Comparison of ENCODE assay signal across 1 cellular context in genomic region chr2:12202301-12202700, GRCh38.
A peak's percentile ranks its signal among the peaks of the same experiment; 100 is the strongest.
TF ChIP-seq lines count a peak whose summit lies in the region.

No MANE protein-coding gene starts in this region.

TF ChIP-seq in IMR-90, 13 proteins besides CTCF, POLR2A, EP300 and RAD21:
- TF ChIP-seq MXI1 (IDR thresholded peaks at IDR 0.05; ENCODE audit: borderline replicate concordance, low read depth, low read length) (no peak), RCOR1 (IDR thresholded peaks at IDR 0.05; ENCODE audit: insufficient replicate concordance, low read length) (no peak), CEBPB (IDR thresholded peaks at IDR 0.05; ENCODE audit: low read depth, low read length) (peak; percentile 60), SMC3 (IDR thresholded peaks at IDR 0.05; ENCODE audit: low read depth, low read length) (no peak), BHLHE40 (IDR thresholded peaks at IDR 0.05; ENCODE audit: low read depth, low read length) (no peak), USF2 (IDR thresholded peaks at IDR 0.05; ENCODE audit: low read depth, low read length) (no peak), NFE2L2 (IDR thresholded peaks at IDR 0.05; ENCODE audit: low read depth, low read length) (no peak)
